ENCODE assay signal across 8 cellular contexts in the genomic region with DNA sequence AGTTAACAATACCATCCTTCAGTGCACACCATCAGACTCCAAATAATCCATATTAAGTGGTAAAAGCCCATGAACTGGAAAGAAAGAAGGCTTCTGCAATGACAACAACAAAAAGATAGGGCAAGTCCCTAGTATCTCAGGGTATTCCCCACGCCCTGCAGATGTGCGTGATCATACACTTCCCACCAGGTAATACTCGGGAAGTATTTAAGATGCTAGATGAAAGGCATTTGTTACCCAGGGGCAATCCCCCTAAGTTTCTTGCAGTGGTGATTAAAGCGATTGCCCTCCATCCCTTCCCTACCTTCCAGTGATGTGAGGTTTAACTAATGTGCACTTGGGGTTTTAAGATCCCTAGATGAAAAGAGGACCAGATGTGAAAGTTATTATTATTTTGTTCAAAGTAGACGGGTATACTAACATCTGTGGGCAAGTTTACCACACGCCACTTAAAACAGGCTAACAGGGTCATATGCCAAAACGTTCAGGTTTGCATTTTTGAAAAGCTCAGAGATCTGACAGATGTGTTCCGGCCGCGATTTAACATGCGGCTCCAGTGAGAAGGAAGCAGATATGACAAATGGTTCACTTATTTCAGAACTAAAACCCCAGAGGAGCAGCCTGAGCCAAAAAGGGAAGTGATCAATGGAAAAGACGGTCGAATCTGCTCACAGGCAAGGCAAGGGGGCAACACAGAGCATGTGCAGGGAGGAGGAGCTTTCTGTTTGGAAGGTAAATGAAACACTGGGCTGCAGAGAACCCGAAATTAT. TPM values are rescaled to one million over a fixed set of nuclear protein-coding genes. Genes with fewer than 3 reads are reported as not detected.
DNase-seq lines count a peak whose midpoint lies in the region; ATAC-seq and TF ChIP-seq lines count a peak whose summit lies in the region.

No MANE protein-coding gene starts in this region.

- H3K4me3 Mint-ChIP-seq in dendritic cell treated with granulocyte-macrophage colony-stimulating factor and Interleukin-4, amounts not matched to agents 40 ng/mL and 50 ng/mL, for 4 days, result peak overlapping the region; percentile 44
- H3K4me3 Mint-ChIP-seq in stimulated activated naive CD8-positive, alpha-beta T cell treated with anti-CD3 and anti-CD28 coated beads, Interleukin-15, Interleukin-2, amounts not matched to agents 100 ng/mL and 50 ng/mL, for 24 hours, result peak overlapping the region; percentile 69

- TF ChIP-seq CTCF in prostate gland (IDR thresholded peaks at IDR 0.05), result no peak

- H3K4me1 Mint-ChIP-seq in dendritic cell treated with granulocyte-macrophage colony-stimulating factor and Interleukin-4, amounts not matched to agents 40 ng/mL and 50 ng/mL, for 4 days (ENCODE audit: low read depth), result peaks cover 54% of the 10 kb centered on the region
- peaks cover 33% of the 10 kb centered on the region for H3K4me1 Mint-ChIP-seq in stimulated activated naive CD8-positive, alpha-beta T cell treated with anti-CD3 and anti-CD28 coated beads, Interleukin-15, Interleukin-2, amounts not matched to agents 100 ng/mL and 50 ng/mL, for 24 hours (ENCODE audit: low read depth)

- intact Hi-C loops in dendritic cell treated with granulocyte-macrophage colony-stimulating factor and Interleukin-4, amounts not matched to agents 40 ng/mL and 50 ng/mL, for 4 days (cut with micrococcal nuclease), result no loop called here
- intact Hi-C loops in prostate gland (cut with DNase I), result no loop called here

- H3K9me3 Mint-ChIP-seq in dendritic cell treated with granulocyte-macrophage colony-stimulating factor and Interleukin-4, amounts not matched to agents 40 ng/mL and 50 ng/mL, for 4 days, result no peaks in the 10 kb centered on the region
- peaks cover 8% of the 10 kb centered on the region for H3K9me3 Mint-ChIP-seq in stimulated activated naive CD8-positive, alpha-beta T cell treated with anti-CD3 and anti-CD28 coated beads, Interleukin-15, Interleukin-2, amounts not matched to agents 100 ng/mL and 50 ng/mL, for 24 hours

- no peak overlapping the region for H3K4me3 ChIP-seq in prostate gland

- H3K27ac ChIP-seq in prostate gland, result no peak overlapping the region

- H3K27ac Mint-ChIP-seq in dendritic cell treated with granulocyte-macrophage colony-stimulating factor and Interleukin-4, amounts not matched to agents 40 ng/mL and 50 ng/mL, for 4 days, result peak overlapping the region; percentile 75
- H3K27ac Mint-ChIP-seq in stimulated activated naive CD8-positive, alpha-beta T cell treated with anti-CD3 and anti-CD28 coated beads, Interleukin-15, Interleukin-2, amounts not matched to agents 100 ng/mL and 50 ng/mL, for 24 hours, result peak overlapping the region; percentile 91

- no peaks in the 10 kb centered on the region for H3K27me3 ChIP-seq in prostate gland (replicated peaks; ENCODE audit: insufficient read depth)

- no peaks in the 10 kb centered on the region for H3K4me1 ChIP-seq in prostate gland (replicated peaks)

- peaks cover 84% of the 10 kb centered on the region for H3K36me3 Mint-ChIP-seq in dendritic cell treated with granulocyte-macrophage colony-stimulating factor and Interleukin-4, amounts not matched to agents 40 ng/mL and 50 ng/mL, for 4 days (ENCODE audit: low read depth)
- H3K36me3 Mint-ChIP-seq in stimulated activated naive CD8-positive, alpha-beta T cell treated with anti-CD3 and anti-CD28 coated beads, Interleukin-15, Interleukin-2, amounts not matched to agents 100 ng/mL and 50 ng/mL, for 24 hours (ENCODE audit: low read depth), result peaks cover 28% of the 10 kb centered on the region

- 70% methylated on average over 14 of the region's 14 CpGs for WGBS in prostate gland

- DNase-seq in SKM-1 treated with dmso at 0.1 percent for 144 hours (lab: John Stamatoyannopoulos, UW; ENCODE audit: unreplicated experiment) (peak; percentile 74), T1000 (lab: John Stamatoyannopoulos, UW) (no peak), prostate gland (ENCODE audit: low spot score) (no peak), left lobe of liver (ENCODE audit: low spot score) (no peak)

- TF ChIP-seq POLR2A in prostate gland (IDR thresholded peaks at IDR 0.05), result no peak

- H3K36me3 ChIP-seq in prostate gland, result no peaks in the 10 kb centered on the region

- ATAC-seq in GM18858 (IDR thresholded peaks at IDR 0.05; ENCODE audit: unreplicated experiment) (peak; percentile 97), HG02938 (IDR thresholded peaks at IDR 0.05; ENCODE audit: unreplicated experiment) (peak; percentile 98), left lobe of liver (no peak)

- no peaks in the 10 kb centered on the region for H3K9me3 ChIP-seq in prostate gland

- H3K27me3 Mint-ChIP-seq in dendritic cell treated with granulocyte-macrophage colony-stimulating factor and Interleukin-4, amounts not matched to agents 40 ng/mL and 50 ng/mL, for 4 days, result no peaks in the 10 kb centered on the region
- H3K27me3 Mint-ChIP-seq in stimulated activated naive CD8-positive, alpha-beta T cell treated with anti-CD3 and anti-CD28 coated beads, Interleukin-15, Interleukin-2, amounts not matched to agents 100 ng/mL and 50 ng/mL, for 24 hours, result no peaks in the 10 kb centered on the region

RNA-seq across cellular contexts. Expression of a gene that starts 17.4 kb away (rescaled TPM):
- total RNA-seq in prostate gland, result 10 to 100 TPM in 1 of 2 donors, 1 to 10 TPM in 1; 6.0 to 38.1 TPM
- 6.4 TPM for total RNA-seq in left lobe of liver
